9 cellular contexts compared by ENCODE assay signal in the genomic region with DNA sequence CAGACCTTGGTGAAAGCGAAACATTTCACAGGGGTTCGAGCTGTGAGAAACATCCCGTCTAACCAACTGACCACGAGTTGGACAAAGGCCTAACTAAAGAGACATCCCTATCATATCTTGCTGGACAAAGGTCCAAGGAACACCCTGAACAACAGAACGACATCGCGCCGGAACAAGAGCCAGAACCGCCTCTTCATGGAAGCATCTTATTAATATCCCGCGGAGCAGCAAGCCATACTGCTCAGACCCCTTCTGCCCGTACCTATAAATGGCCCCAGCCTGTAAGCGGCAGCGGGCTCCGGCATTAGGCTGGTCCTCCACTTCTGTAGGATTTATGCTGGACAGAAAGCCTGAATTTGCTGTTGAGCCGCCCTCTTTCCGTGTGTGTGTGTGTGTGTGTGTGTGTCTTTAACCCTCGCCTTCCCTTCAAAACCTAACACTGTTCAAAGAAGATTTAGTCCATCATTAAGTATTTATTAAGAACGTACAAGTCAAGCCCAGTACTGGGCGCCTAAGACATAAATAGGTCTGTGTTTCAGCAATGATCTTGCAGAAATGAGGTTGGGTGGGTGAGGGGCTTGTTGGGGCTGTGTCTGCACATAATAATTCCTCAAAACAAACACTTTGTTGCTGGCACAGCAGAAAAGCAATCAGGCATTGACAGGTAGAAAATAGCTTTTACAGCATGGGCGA. TPM values are rescaled to one million over a fixed set of nuclear protein-coding genes. Genes with fewer than 3 reads are reported as not detected.
A peak's percentile ranks its signal among the peaks of the same experiment; 100 is the strongest.
DNase-seq lines count a peak whose midpoint lies in the region; ATAC-seq and TF ChIP-seq lines count a peak whose summit lies in the region.
"Had no signal": no experiment of that assay in that cellular context is flagged by ENCODE, and none has a peak within 500 bp of the region (broad histone marks: within the 10 kb centered on the region; RNA-seq: fewer than 3 reads in every experiment).

No MANE protein-coding gene starts in this region.

- ATAC-seq in left lobe of liver (no peak), GM21381 (IDR thresholded peaks at IDR 0.05; ENCODE audit: unreplicated experiment) (no peak)
- ATAC-seq: HCT116 had no signal

- H3K4me3 Mint-ChIP-seq in nephron: peak overlapping the region; percentile 88 to 91 (median 89)

- TF ChIP-seq CTCF in nephron (IDR thresholded peaks at IDR 0.05; ENCODE audit: unreplicated experiment in 3 of 3) (no peak), GM13977 (IDR thresholded peaks at IDR 0.05; ENCODE audit: extremely low read depth, insufficient read depth, missing control alignments) (no peak)

- in situ Hi-C loops in GM13977 (cut with MboI; ENCODE audit: low pct_unique_long_range_greater_than_20kb, low sequenced_read_pairs, unreplicated experiment): no loop called here

- no peaks in the 10 kb centered on the region for H3K9me3 Mint-ChIP-seq in nephron

- peaks cover 6% of the 10 kb centered on the region for H3K4me1 Mint-ChIP-seq in nephron

- peak; percentile 45 for DNase-seq in D341Med (ENCODE audit: low spot score)
- DNase-seq in NCI-H460 (ENCODE audit: extremely low read depth, low read depth): peak; percentile 27
- peak; percentile 22 for DNase-seq in cerebellum (ENCODE audit: low spot score)
- no peak for DNase-seq in GOT3 (lab: John Stamatoyannopoulos, UW)
- DNase-seq in left lobe of liver (ENCODE audit: low spot score): no peak
- DNase-seq in GM13977 (ENCODE audit: low spot score): no peak

- H3K36me3 Mint-ChIP-seq in nephron (ENCODE audit: low read depth): no peaks in the 10 kb centered on the region

- H3K27me3 Mint-ChIP-seq in nephron (ENCODE audit: low read depth): peaks cover 66% of the 10 kb centered on the region

- H3K27ac Mint-ChIP-seq in nephron: peak overlapping the region in 2 of 3 experiments; percentile 63 to 73

RNA-seq across cellular contexts. Expression of gene SLC6A15, which starts 1.9 kb away (rescaled TPM):
- 78.3 and 90.1 TPM in 2 replicates for total RNA-seq in NCI-H460 (2014; rRNA removed; shearing (Covaris generic))
- polyA plus RNA-seq in NCI-H460 (2014; cell fraction: nucleus; rRNA removed): 23.3 and 48.3 TPM in 2 replicates
- 63.4 TPM for total RNA-seq in cerebellum
- total RNA-seq in left lobe of liver: 0.25 TPM

Comparison
In these comparisons a context has a peak if more than half of its experiments do, and no peak if none do; other contexts are left out.
1. DNase-seq: peak in D341Med (single experiment), NCI-H460 (single experiment) and cerebellum (single experiment); none in GOT3 (single experiment), left lobe of liver (single experiment) and GM13977 (single experiment).
2. RNA of gene SLC6A15, which starts 1.9 kb away (total RNA-seq): 78.3 to 90.1 TPM in NCI-H460 and 63.4 TPM in cerebellum (single experiment); 0.25 TPM in left lobe of liver (single experiment); every median in the first group is over 10 times any median in the second.